In the genomic region with DNA sequence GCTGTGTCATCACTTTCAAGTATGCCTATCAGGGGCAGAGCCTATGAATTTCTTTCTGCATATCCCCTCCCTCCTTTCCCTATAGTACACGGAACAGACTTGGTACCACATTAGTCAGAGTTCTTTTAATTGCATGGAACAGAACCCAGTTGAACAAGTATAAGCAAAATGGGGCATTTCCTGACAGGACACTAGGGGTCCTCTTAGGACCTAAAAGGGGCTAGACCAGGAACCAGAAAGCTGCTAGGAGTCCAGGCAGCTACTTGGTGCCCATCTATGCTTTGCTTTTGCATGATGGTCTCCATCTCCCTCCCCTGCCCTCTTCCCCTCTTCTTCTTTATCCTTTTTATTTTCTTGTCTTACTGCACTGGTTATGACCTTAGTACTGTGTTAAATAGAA, we compare ENCODE assay signal across 1 cellular context.
TF ChIP-seq lines count a peak whose summit lies in the region.

No MANE protein-coding gene starts in this region.

TF ChIP-seq in H1, 55 proteins besides CTCF, POLR2A, EP300 and RAD21:
- TF ChIP-seq FOSL1 (IDR thresholded peaks at IDR 0.05; ENCODE audit: insufficient read depth, low read depth, low read length) (no peak), TBP (IDR thresholded peaks at IDR 0.05; ENCODE audit: low read depth, low read length) (no peak), EGR1 (IDR thresholded peaks at IDR 0.05; ENCODE audit: borderline replicate concordance, low read depth, low read length) (no peak), SP4 (IDR thresholded peaks at IDR 0.05; ENCODE audit: low read length) (no peak), CHD1 (IDR thresholded peaks at IDR 0.05; ENCODE audit: low read depth, low read length) (no peak), CEBPB (IDR thresholded peaks at IDR 0.05; ENCODE audit: low read depth, low read length) (no peak), NANOG (IDR thresholded peaks at IDR 0.05; ENCODE audit: insufficient read depth, low read depth, low read length, poor library complexity, severe bottlenecking) (no peak), SP1 (IDR thresholded peaks at IDR 0.05; ENCODE audit: low read depth, low read length) (no peak), RBBP5 (IDR thresholded peaks at IDR 0.05; ENCODE audit: borderline replicate concordance, low read depth, low read length) (no peak), BCL11A (IDR thresholded peaks at IDR 0.05; ENCODE audit: low read depth in 2 of 2, low read length in 2 of 2) (no peak), TCF12 (IDR thresholded peaks at IDR 0.05; ENCODE audit: low read depth, low read length) (no peak), CBX8 (IDR thresholded peaks at IDR 0.05; ENCODE audit: borderline replicate concordance, low read depth, low read length) (no peak), SIN3A (conservative IDR thresholded peaks at IDR 0.05 in 1 of 2, IDR thresholded peaks at IDR 0.05 in 1 of 2; ENCODE audit: low read depth in 1 of 2, low read length in 2 of 2) (no peak)
- TF ChIP-seq, protein P1, sequence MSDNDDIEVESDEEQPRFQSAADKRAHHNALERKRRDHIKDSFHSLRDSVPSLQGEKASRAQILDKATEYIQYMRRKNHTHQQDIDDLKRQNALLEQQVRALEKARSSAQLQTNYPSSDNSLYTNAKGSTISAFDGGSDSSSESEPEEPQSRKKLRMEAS (IDR thresholded peaks at IDR 0.05): no peak
